1 cellular context compared by ENCODE assay signal in genomic region chr4:165378763-165379631, GRCh38.
TF ChIP-seq lines count a peak whose summit lies in the region.

CPE (plus strand) TSS chr4:165379008; CDS start chr4:165379222, 214 bp downstream.

TF ChIP-seq in SK-N-SH, 30 proteins besides CTCF, POLR2A, EP300 and RAD21 (continued from another document):
- TF ChIP-seq REST (IDR thresholded peaks at IDR 0.05; ENCODE audit: low read depth, low read length) (0 out of 2 replicates have a peak, but pooled peaks have one; percentile 5), EZH2phosphoT487 (IDR thresholded peaks at IDR 0.05; ENCODE audit: borderline replicate concordance, low read depth) (no peak), CHD2 (IDR thresholded peaks at IDR 0.05; ENCODE audit: low read length, partially characterized antibody) (peak; percentile 45), NRF1 (IDR thresholded peaks at IDR 0.05; ENCODE audit: low read depth, low read length) (no peak)
- TF ChIP-seq, protein P1, sequence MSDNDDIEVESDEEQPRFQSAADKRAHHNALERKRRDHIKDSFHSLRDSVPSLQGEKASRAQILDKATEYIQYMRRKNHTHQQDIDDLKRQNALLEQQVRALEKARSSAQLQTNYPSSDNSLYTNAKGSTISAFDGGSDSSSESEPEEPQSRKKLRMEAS (IDR thresholded peaks at IDR 0.05; ENCODE audit: low read depth): peak; percentile 69
- TF ChIP-seq, protein P2, sequence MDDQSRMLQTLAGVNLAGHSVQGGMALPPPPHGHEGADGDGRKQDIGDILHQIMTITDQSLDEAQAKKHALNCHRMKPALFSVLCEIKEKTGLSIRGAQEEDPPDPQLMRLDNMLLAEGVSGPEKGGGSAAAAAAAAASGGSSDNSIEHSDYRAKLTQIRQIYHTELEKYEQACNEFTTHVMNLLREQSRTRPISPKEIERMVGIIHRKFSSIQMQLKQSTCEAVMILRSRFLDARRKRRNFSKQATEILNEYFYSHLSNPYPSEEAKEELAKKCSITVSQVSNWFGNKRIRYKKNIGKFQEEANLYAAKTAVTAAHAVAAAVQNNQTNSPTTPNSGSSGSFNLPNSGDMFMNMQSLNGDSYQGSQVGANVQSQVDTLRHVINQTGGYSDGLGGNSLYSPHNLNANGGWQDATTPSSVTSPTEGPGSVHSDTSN (IDR thresholded peaks at IDR 0.05): no peak
- TF ChIP-seq, protein P3, sequence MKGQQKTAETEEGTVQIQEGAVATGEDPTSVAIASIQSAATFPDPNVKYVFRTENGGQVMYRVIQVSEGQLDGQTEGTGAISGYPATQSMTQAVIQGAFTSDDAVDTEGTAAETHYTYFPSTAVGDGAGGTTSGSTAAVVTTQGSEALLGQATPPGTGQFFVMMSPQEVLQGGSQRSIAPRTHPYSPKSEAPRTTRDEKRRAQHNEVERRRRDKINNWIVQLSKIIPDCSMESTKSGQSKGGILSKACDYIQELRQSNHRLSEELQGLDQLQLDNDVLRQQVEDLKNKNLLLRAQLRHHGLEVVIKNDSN (IDR thresholded peaks at IDR 0.05; ENCODE audit: borderline replicate concordance, low read depth): no peak
- TF ChIP-seq, protein P4, sequence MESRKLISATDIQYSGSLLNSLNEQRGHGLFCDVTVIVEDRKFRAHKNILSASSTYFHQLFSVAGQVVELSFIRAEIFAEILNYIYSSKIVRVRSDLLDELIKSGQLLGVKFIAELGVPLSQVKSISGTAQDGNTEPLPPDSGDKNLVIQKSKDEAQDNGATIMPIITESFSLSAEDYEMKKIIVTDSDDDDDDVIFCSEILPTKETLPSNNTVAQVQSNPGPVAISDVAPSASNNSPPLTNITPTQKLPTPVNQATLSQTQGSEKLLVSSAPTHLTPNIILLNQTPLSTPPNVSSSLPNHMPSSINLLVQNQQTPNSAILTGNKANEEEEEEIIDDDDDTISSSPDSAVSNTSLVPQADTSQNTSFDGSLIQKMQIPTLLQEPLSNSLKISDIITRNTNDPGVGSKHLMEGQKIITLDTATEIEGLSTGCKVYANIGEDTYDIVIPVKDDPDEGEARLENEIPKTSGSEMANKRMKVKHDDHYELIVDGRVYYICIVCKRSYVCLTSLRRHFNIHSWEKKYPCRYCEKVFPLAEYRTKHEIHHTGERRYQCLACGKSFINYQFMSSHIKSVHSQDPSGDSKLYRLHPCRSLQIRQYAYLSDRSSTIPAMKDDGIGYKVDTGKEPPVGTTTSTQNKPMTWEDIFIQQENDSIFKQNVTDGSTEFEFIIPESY (IDR thresholded peaks at IDR 0.05; ENCODE audit: borderline replicate concordance, low read depth): no peak
